8 cellular contexts compared by ENCODE assay signal in the genomic region with DNA sequence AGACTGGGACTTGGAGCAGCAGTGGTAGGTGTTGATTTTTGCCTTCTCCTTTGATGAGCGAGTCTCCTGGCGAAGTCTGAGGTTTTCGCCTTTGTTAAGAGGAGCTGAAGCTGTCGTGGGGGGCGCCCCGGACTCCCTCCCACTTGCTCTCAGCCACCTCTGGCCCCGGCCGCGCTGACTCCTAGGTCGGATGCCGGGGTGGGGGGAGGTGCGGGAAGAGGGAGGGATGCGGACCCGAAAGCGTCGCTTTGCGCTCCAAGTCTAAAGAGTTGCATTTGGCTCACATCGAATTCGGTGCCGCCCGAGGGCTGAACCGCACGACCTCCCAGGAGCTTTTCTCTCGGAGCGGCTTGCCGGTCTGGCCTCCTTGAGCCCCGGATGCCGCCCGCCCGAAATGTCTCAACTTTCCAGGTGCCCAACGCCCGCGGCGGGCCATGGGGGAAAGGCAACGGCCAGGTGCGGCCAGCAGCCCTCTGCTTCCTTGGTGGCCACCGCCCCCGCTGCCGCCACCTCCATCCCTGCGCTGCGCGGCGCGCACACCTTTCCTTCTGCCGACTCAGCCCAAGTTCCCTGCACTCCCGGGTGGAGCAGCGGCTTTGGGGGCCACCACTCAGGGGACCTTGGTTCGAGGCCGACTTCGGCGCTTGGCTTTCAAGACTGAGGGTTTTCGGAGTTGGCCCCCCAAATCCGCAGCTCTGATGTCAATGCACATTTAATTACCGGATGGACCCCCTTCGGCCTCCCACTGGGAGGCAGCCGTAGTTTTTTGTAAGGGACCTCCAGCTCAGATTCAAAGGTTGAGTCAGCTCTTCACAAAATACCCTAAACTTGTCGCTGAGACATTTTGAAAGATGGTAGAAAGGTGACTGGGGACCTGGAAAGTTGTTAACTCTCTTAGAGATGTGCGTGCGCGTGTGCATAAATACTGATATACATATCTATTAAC. TPM values are rescaled to one million over a fixed set of nuclear protein-coding genes. Genes with fewer than 3 reads are reported as not detected.
DNase-seq lines count a peak whose midpoint lies in the region; TF ChIP-seq lines count a peak whose summit lies in the region.

No MANE protein-coding gene starts in this region.

- CTCF ChIA-PET in HEK293T (lab: Yijun Ruan, JAX), result no interaction called here

- no peaks in the 10 kb centered on the region for H3K9me3 ChIP-seq in prostate gland
- no peaks in the 10 kb centered on the region for H3K9me3 ChIP-seq in uterus

- POLR2A ChIA-PET in HEK293T (lab: Yijun Ruan, JAX), result no interaction called here

- no peaks in the 10 kb centered on the region for H3K4me1 ChIP-seq in prostate gland (replicated peaks)
- H3K4me1 ChIP-seq in uterus, result no peaks in the 10 kb centered on the region

- H3K36me3 Mint-ChIP-seq in CD14-positive monocyte, result no peaks in the 10 kb centered on the region

- H3K4me1 Mint-ChIP-seq in CD14-positive monocyte, result peaks cover 21% of the 10 kb centered on the region

- H3K27ac Mint-ChIP-seq in CD14-positive monocyte, result peak overlapping the region in 2 of 7 donors; percentile 25 to 30

- 2% methylated on average over 43 of the region's 60 CpGs for WGBS in prostate gland

- H3K4me3 Mint-ChIP-seq in CD14-positive monocyte, result peak overlapping the region; percentile 89

- H3K36me3 ChIP-seq in prostate gland, result no peaks in the 10 kb centered on the region
- H3K36me3 ChIP-seq in uterus, result no peaks in the 10 kb centered on the region

- TF ChIP-seq POLR2A in prostate gland (IDR thresholded peaks at IDR 0.05), result no peak
- no peak for TF ChIP-seq POLR2A in uterus (IDR thresholded peaks at IDR 0.05)

- peaks cover 0 to 12% (median 0%) of the 10 kb centered on the region in 7 donors for H3K9me3 Mint-ChIP-seq in CD14-positive monocyte

- intact Hi-C loops in CD14-positive monocyte (cut with micrococcal nuclease) (no loop called here), prostate gland (cut with DNase I) (no loop called here), uterus (cut with DNase I; ENCODE audit: low total_unique reads) (no loop called here)

- H3K4me3 ChIP-seq in fibroblast of the aortic adventitia (ENCODE audit: low read depth, low read length), result peak overlapping the region; percentile 62
- H3K4me3 ChIP-seq in prostate gland, result peak overlapping the region; percentile 21 to 22
- H3K4me3 ChIP-seq in uterus, result peak overlapping the region in 1 of 2 donors; percentile 21

- H3K27ac ChIP-seq in prostate gland, result no peak overlapping the region
- H3K27ac ChIP-seq in uterus, result no peak overlapping the region

- H3K27me3 ChIP-seq in prostate gland (replicated peaks; ENCODE audit: insufficient read depth) (no peaks in the 10 kb centered on the region), uterus (peaks cover 0 to 19% of the 10 kb centered on the region in 2 donors)

- peaks cover 0 to 15% (median 10%) of the 10 kb centered on the region in 3 donors for H3K27me3 Mint-ChIP-seq in CD14-positive monocyte (ENCODE audit: low read depth in 3 of 3)

- DNase-seq in CD14-positive monocyte (ENCODE audit: low spot score) (no peak), HEK293T (ENCODE audit: extremely low spot score) (peak; percentile 12), fibroblast of the aortic adventitia (ENCODE audit: low read depth) (no peak), prostate gland (ENCODE audit: low spot score) (no peak), uterus (no peak), DMS153 treated with DMSO at 0.1 percent for 48 hours (lab: John Stamatoyannopoulos, UW; ENCODE audit: unreplicated experiment) (no peak), NCI-H2171 treated with DMSO at 0.1 percent for 48 hours (lab: John Stamatoyannopoulos, UW) (no peak)
- DNase-seq in activated CD4-positive, alpha-beta T cell treated with anti-CD3 and anti-CD28 coated beads, Interleukin-2, amount 50 U/mL, for 1 hour, result peak; percentile 2

- TF ChIP-seq CTCF in CD14-positive monocyte (IDR thresholded peaks at IDR 0.05) (no peak), fibroblast of the aortic adventitia (IDR thresholded peaks at IDR 0.05; ENCODE audit: insufficient read depth, low read length) (no peak), prostate gland (IDR thresholded peaks at IDR 0.05) (no peak), uterus (IDR thresholded peaks at IDR 0.05) (no peak)

TF ChIP-seq in HEK293T, 16 proteins besides CTCF, POLR2A, EP300 and RAD21:
- TF ChIP-seq, protein P1, sequence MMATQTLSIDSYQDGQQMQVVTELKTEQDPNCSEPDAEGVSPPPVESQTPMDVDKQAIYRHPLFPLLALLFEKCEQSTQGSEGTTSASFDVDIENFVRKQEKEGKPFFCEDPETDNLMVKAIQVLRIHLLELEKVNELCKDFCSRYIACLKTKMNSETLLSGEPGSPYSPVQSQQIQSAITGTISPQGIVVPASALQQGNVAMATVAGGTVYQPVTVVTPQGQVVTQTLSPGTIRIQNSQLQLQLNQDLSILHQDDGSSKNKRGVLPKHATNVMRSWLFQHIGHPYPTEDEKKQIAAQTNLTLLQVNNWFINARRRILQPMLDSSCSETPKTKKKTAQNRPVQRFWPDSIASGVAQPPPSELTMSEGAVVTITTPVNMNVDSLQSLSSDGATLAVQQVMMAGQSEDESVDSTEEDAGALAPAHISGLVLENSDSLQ (IDR thresholded peaks at IDR 0.05), result no peak
- no peak for TF ChIP-seq FOXA1 (IDR thresholded peaks at IDR 0.05)
TF ChIP-seq in HEK293T: peak in this region for 0.

RNA-seq across cellular contexts. Expression of a gene that starts 1.0 kb away (rescaled TPM):
- 1 to 10 TPM in 1 of 2 donors, under 1 TPM in 1; 0.70 to 1.1 TPM for polyA plus RNA-seq in CD14-positive monocyte
- total RNA-seq in fibroblast of the aortic adventitia (ENCODE audit: low replicate concordance) (0.33 and 6.6 TPM in 2 replicates), prostate gland (10 to 100 TPM in 1 of 2 donors, under 1 TPM in 1; 0.27 to 22.2 TPM), uterus (1 to 10 TPM in 3 of 4 donors, under 1 TPM in 1; 0.43 to 7.9 (median 4.3) TPM)

Comparison
In these comparisons a context has a peak if more than half of its experiments do, and no peak if none do; other contexts are left out.
1. DNase-seq: peak in HEK293T (single experiment) and activated CD4-positive, alpha-beta T cell treated with anti-CD3 and anti-CD28 coated beads, Interleukin-2, amount 50 U/mL, for 1 hour (single experiment); none in CD14-positive monocyte (single experiment), fibroblast of the aortic adventitia (single experiment), prostate gland (single experiment), uterus (0 of 2), DMS153 treated with DMSO at 0.1 percent for 48 hours (single experiment) and NCI-H2171 treated with DMSO at 0.1 percent for 48 hours (single experiment).